8 cellular contexts compared by ENCODE assay signal in genomic region chr18:49492694-49493033, GRCh38. TPM values are rescaled to one million over a fixed set of nuclear protein-coding genes. Genes with fewer than 3 reads are reported as not detected.
DNase-seq lines count a peak whose midpoint lies in the region; ATAC-seq, FAIRE-seq and TF ChIP-seq lines count a peak whose summit lies in the region.

No MANE protein-coding gene starts in this region.

- H3K4me3 ChIP-seq in A549 (no peak overlapping the region; the same call in 2 of the 3 replicates), iPS-18a (ENCODE audit: low read length) (peak overlapping the region; percentile 93)

- H3K4me2 ChIP-seq in A549, result peak overlapping the region; percentile 62

- H3K27me3 ChIP-seq in iPS-18a (ENCODE audit: control insufficient read depth, insufficient read depth, low read length), result no peaks in the 10 kb centered on the region

- BruUV-seq in Calu3 (replicated peaks; lab: Mats Ljungman, UMichigan), result no TSS peak

- TF ChIP-seq CTCF in A549 (IDR thresholded peaks at IDR 0.05), result no peak
- TF ChIP-seq CTCF in Calu3 (IDR thresholded peaks at IDR 0.05; ENCODE audit: unreplicated experiment), result no peak

- WGBS in A549 (ENCODE audit: missing lambda C conversion rate), result 42% methylated on average over 6 of the region's 6 CpGs

- peaks cover 38% of the 10 kb centered on the region for H3K36me3 ChIP-seq in iPS-18a (ENCODE audit: control insufficient read depth, low read depth, low read length)

- peaks cover 50% of the 10 kb centered on the region for H3K36me3 Mint-ChIP-seq in Calu3 (ENCODE audit: insufficient read depth, unreplicated experiment)
- peaks cover 8% of the 10 kb centered on the region for H3K36me3 Mint-ChIP-seq in T-helper 17 cell (ENCODE audit: low read depth)

- CTCF ChIA-PET in A549 (lab: Yijun Ruan, JAX), result no interaction called here
- CTCF ChIA-PET in Calu3 (lab: Charles Lee), result no interaction called here

- no peaks in the 10 kb centered on the region for H3K9me3 Mint-ChIP-seq in Calu3 (ENCODE audit: low read depth, unreplicated experiment)

- H3K27me3 Mint-ChIP-seq in Calu3 (ENCODE audit: unreplicated experiment), result no peaks in the 10 kb centered on the region
- peaks cover 6% of the 10 kb centered on the region for H3K27me3 Mint-ChIP-seq in T-helper 17 cell

- H3K4me1 ChIP-seq in A549, result peaks cover 38% of the 10 kb centered on the region
- H3K4me1 ChIP-seq in iPS-18a (ENCODE audit: control insufficient read depth, low read depth, low read length), result peaks cover 26% of the 10 kb centered on the region

- TF ChIP-seq RAD21 in A549 (conservative IDR thresholded peaks at IDR 0.05 in 1 of 2, IDR thresholded peaks at IDR 0.05 in 1 of 2), result no peak

- intact Hi-C loops in Calu3 (cut with micrococcal nuclease; ENCODE audit: unreplicated experiment), result no loop called here

- H3K9me3 ChIP-seq in A549 (no peaks in the 10 kb centered on the region), T-helper 17 cell (ENCODE audit: control insufficient read depth, low read length, poor library complexity, severe bottlenecking) (no peaks in the 10 kb centered on the region), iPS-18a (ENCODE audit: control insufficient read depth, low read depth, low read length) (no peaks in the 10 kb centered on the region)

- no peak for TF ChIP-seq EP300 in A549 (IDR thresholded peaks at IDR 0.05)

- H3K27ac ChIP-seq in A549 (no peak overlapping the region), iPS-18a (ENCODE audit: low read length) (no peak overlapping the region)

- no peak overlapping the region for H3K9ac ChIP-seq in iPS-18a (ENCODE audit: low read length)

- no peak for ATAC-seq in A549
- no peak for ATAC-seq in T-helper 17 cell
- no peak for ATAC-seq in HG03280 (IDR thresholded peaks at IDR 0.05; ENCODE audit: unreplicated experiment)

- H3K4me1 Mint-ChIP-seq in Calu3 (ENCODE audit: low read depth, unreplicated experiment) (peaks cover 30% of the 10 kb centered on the region), T-helper 17 cell (peaks cover 34% of the 10 kb centered on the region)

- POLR2A ChIA-PET in A549 (lab: Yijun Ruan, JAX), result no interaction called here

- DNase-seq in A549 (ENCODE audit: low read depth in 1 of 2, low spot score in 1 of 2), result no peak
- no peak for DNase-seq in Calu3
- no peak for DNase-seq in T-helper 17 cell
- no peak for DNase-seq in occipital lobe (lab: John Stamatoyannopoulos, UW)
- no peak for DNase-seq in effector CD4-positive, alpha-beta T cell
- no peak for DNase-seq in NK-92 (lab: John Stamatoyannopoulos, UW; ENCODE audit: unreplicated experiment)

- H3K4me3 Mint-ChIP-seq in Calu3 (ENCODE audit: low read depth, unreplicated experiment) (peak overlapping the region; percentile 92), T-helper 17 cell (peak overlapping the region; percentile 97)

- no peak for TF ChIP-seq POLR2A in A549 (IDR thresholded peaks at IDR 0.05; ENCODE audit: low read length)

- H3K27ac Mint-ChIP-seq in Calu3 (ENCODE audit: unreplicated experiment) (peak overlapping the region; percentile 96), T-helper 17 cell (peak overlapping the region; percentile 98)

- FAIRE-seq in A549 (lab: Jason Lieb, UNC), result no peak

TF ChIP-seq in A549, 52 proteins besides CTCF, POLR2A, EP300 and RAD21:
- TF ChIP-seq NFE2L2 (conservative IDR thresholded peaks at IDR 0.05; ENCODE audit: low read length) (no peak), FOSB (CRISPR knock-in tag; IDR thresholded peaks at IDR 0.05) (no peak), ZFP36 (IDR thresholded peaks at IDR 0.05; ENCODE audit: borderline replicate concordance, partially characterized antibody) (no peak), CHD2 (IDR thresholded peaks at IDR 0.05; ENCODE audit: low read length, partially characterized antibody) (no peak), SREBF2 (IDR thresholded peaks at IDR 0.05) (no peak), USF2 (IDR thresholded peaks at IDR 0.05) (no peak), ATOH8 (CRISPR knock-in tag; IDR thresholded peaks at IDR 0.05; ENCODE audit: low read depth) (no peak), E2F6 (IDR thresholded peaks at IDR 0.05; ENCODE audit: borderline replicate concordance, low read depth) (no peak), TP53 (CRISPR knock-in tag; IDR thresholded peaks at IDR 0.05) (no peak), REST (IDR thresholded peaks at IDR 0.05) (no peak), PHF8 (IDR thresholded peaks at IDR 0.05; ENCODE audit: borderline replicate concordance, low read depth) (no peak)

RNA-seq across cellular contexts. Expression of gene RPL17, which starts 0.4 kb away (rescaled TPM):
- polyA plus RNA-seq in A549 (2011; rRNA removed), result 2,609 and 3,410 TPM in 2 replicates
- 2,174 and 2,488 TPM in 2 replicates for polyA plus RNA-seq in A549 (2012; cell fraction: cytosol; rRNA removed)
- 515 and 883 TPM in 2 replicates for polyA plus RNA-seq in A549 (2012; cell fraction: nucleus; rRNA removed)
- 2,202 to 2,477 TPM (median 2,230 TPM) in 3 replicates for polyA plus RNA-seq in A549 (2017; fragmentation: RNase III; extraction: RNeasy Plus Mini Kit Qiagen cat#74134 plus additional on column Dnase treatment)
- polyA minus RNA-seq in A549 (2011; rRNA and poly(A)+ RNA removed), result 448 and 454 TPM in 2 replicates
- total RNA-seq in Calu3 (2022), result 1,255 and 1,278 TPM in 2 replicates
- 1,000 to 10,000 TPM; 2,529 to 2,560 TPM for total RNA-seq in T-helper 17 cell
- 1,259 TPM for total RNA-seq in occipital lobe

RNA-seq across cellular contexts. Expression of gene C18orf32, which starts 5.6 kb away (rescaled TPM):
- polyA plus RNA-seq in A549 (2011; rRNA removed) (35.3 and 59.1 TPM in 2 replicates), A549 (2017; fragmentation: RNase III; extraction: RNeasy Plus Mini Kit Qiagen cat#74134 plus additional on column Dnase treatment) (12.7 to 14.5 TPM (median 13.1 TPM) in 3 replicates)
- 12.5 and 14.0 TPM in 2 replicates for polyA plus RNA-seq in A549 (2012; cell fraction: cytosol; rRNA removed)
- 3.8 and 5.1 TPM in 2 replicates for polyA plus RNA-seq in A549 (2012; cell fraction: nucleus; rRNA removed)
- 2.4 and 2.8 TPM in 2 replicates for polyA minus RNA-seq in A549 (2011; rRNA and poly(A)+ RNA removed)
- total RNA-seq in Calu3 (2022) (57.8 and 73.8 TPM in 2 replicates), T-helper 17 cell (10 to 100 TPM; 31.3 to 32.1 TPM), occipital lobe (63.2 TPM)

RNA-seq across cellular contexts. Expression of gene DYM, which starts 32.2 kb away (rescaled TPM):
- polyA plus RNA-seq in A549 (2011; rRNA removed), result 47.5 and 52.2 TPM in 2 replicates
- polyA plus RNA-seq in A549 (2012; cell fraction: cytosol; rRNA removed), result 6.6 and 8.5 TPM in 2 replicates
- polyA plus RNA-seq in A549 (2012; cell fraction: nucleus; rRNA removed), result 4.8 and 7.0 TPM in 2 replicates
- polyA plus RNA-seq in A549 (2017; fragmentation: RNase III; extraction: RNeasy Plus Mini Kit Qiagen cat#74134 plus additional on column Dnase treatment), result 9.6 to 11.7 TPM (median 10.6 TPM) in 3 replicates
- polyA minus RNA-seq in A549 (2011; rRNA and poly(A)+ RNA removed), result 60.9 and 71.5 TPM in 2 replicates
- 45.4 and 47.7 TPM in 2 replicates for total RNA-seq in Calu3 (2022)
- 10 to 100 TPM; 53.3 to 68.4 TPM for total RNA-seq in T-helper 17 cell
- total RNA-seq in occipital lobe, result 148 TPM
